Comparison of ENCODE assay signal across 8 cellular contexts in genomic region chr2:98823196-98824166, GRCh38.
DNase-seq lines count a peak whose midpoint lies in the region; ATAC-seq and TF ChIP-seq lines count a peak whose summit lies in the region.

No MANE protein-coding gene starts in this region.

- ATAC-seq in T-helper 17 cell (no peak), lower lobe of right lung (peak; percentile 38 to 64)
- peak; percentile 54 for ATAC-seq in stimulated activated naive CD8-positive, alpha-beta T cell treated with anti-CD3 and anti-CD28 coated beads, Interleukin-15, amount 100 ng/mL, for 72 hours

- TF ChIP-seq CTCF in coronary artery (IDR thresholded peaks at IDR 0.05) (no peak), lower lobe of right lung (IDR thresholded peaks at IDR 0.05) (no peak)

- no peak for DNase-seq in T-helper 17 cell
- DNase-seq in coronary artery (ENCODE audit: low spot score), result peak; percentile 59
- DNase-seq in lower lobe of right lung, result no peak
- DNase-seq in stimulated activated naive CD8-positive, alpha-beta T cell treated with anti-CD3 and anti-CD28 coated beads, Interleukin-15, amount 100 ng/mL, for 72 hours, result no peak
- no peak for DNase-seq in NCI-H345 treated with DMSO at 0.1 percent for 48 hours (lab: John Stamatoyannopoulos, UW; ENCODE audit: unreplicated experiment)
- DNase-seq in DMS79 treated with DMSO at 0.1 percent for 48 hours (lab: John Stamatoyannopoulos, UW), result no peak
- no peak for DNase-seq in COR-L47 (lab: John Stamatoyannopoulos, UW)
- no peak for DNase-seq in activated effector memory CD4-positive, alpha-beta T cell treated with Interleukin-2 at 50 U/mL for 16 hours

- no peaks in the 10 kb centered on the region for H3K36me3 ChIP-seq in lower lobe of right lung

- H3K27me3 ChIP-seq in lower lobe of right lung (ENCODE audit: low read depth), result peaks cover 4% of the 10 kb centered on the region

- H3K27me3 Mint-ChIP-seq in T-helper 17 cell, result no peaks in the 10 kb centered on the region
- H3K27me3 Mint-ChIP-seq in stimulated activated naive CD8-positive, alpha-beta T cell treated with anti-CD3 and anti-CD28 coated beads, Interleukin-15, amount 100 ng/mL, for 72 hours, result no peaks in the 10 kb centered on the region

- H3K4me3 ChIP-seq in coronary artery (peak overlapping the region; percentile 74), lower lobe of right lung (peak overlapping the region; percentile 55)

- H3K27ac Mint-ChIP-seq in T-helper 17 cell, result peak overlapping the region; percentile 94
- peak overlapping the region; percentile 63 to 94 for H3K27ac Mint-ChIP-seq in stimulated activated naive CD8-positive, alpha-beta T cell treated with anti-CD3 and anti-CD28 coated beads, Interleukin-15, amount 100 ng/mL, for 72 hours

- peaks cover 32% of the 10 kb centered on the region for H3K4me1 Mint-ChIP-seq in T-helper 17 cell
- H3K4me1 Mint-ChIP-seq in stimulated activated naive CD8-positive, alpha-beta T cell treated with anti-CD3 and anti-CD28 coated beads, Interleukin-15, amount 100 ng/mL, for 72 hours, result peaks cover 18% of the 10 kb centered on the region

- H3K27ac ChIP-seq in coronary artery (peak overlapping the region; percentile 45 to 86), lower lobe of right lung (peak overlapping the region; percentile 91)

- H3K36me3 Mint-ChIP-seq in T-helper 17 cell (ENCODE audit: low read depth), result no peaks in the 10 kb centered on the region

- intact Hi-C loops in lower lobe of right lung (cut with DNase I), result no loop called here

- peaks cover 29% of the 10 kb centered on the region for H3K4me1 ChIP-seq in lower lobe of right lung

- H3K9me3 ChIP-seq in T-helper 17 cell (ENCODE audit: control insufficient read depth, low read length, poor library complexity, severe bottlenecking), result no peaks in the 10 kb centered on the region
- no peaks in the 10 kb centered on the region for H3K9me3 ChIP-seq in lower lobe of right lung

- H3K9me3 Mint-ChIP-seq in stimulated activated naive CD8-positive, alpha-beta T cell treated with anti-CD3 and anti-CD28 coated beads, Interleukin-15, amount 100 ng/mL, for 72 hours, result no peaks in the 10 kb centered on the region

- peak overlapping the region; percentile 87 for H3K4me3 Mint-ChIP-seq in T-helper 17 cell
- H3K4me3 Mint-ChIP-seq in stimulated activated naive CD8-positive, alpha-beta T cell treated with anti-CD3 and anti-CD28 coated beads, Interleukin-15, amount 100 ng/mL, for 72 hours, result peak overlapping the region; percentile 72 to 84
